Comparison of ENCODE assay signal across 21 cellular contexts in genomic region chr2:231069379-231070054, GRCh38. TPM values are rescaled to one million over a fixed set of nuclear protein-coding genes. Genes with fewer than 3 reads are reported as not detected.
DNase-seq lines count a peak whose midpoint lies in the region; ATAC-seq, FAIRE-seq and TF ChIP-seq lines count a peak whose summit lies in the region.
"Had no signal": no experiment of that assay in that cellular context is flagged by ENCODE, and none has a peak within 500 bp of the region (broad histone marks: within the 10 kb centered on the region; RNA-seq: fewer than 3 reads in every experiment).

No MANE protein-coding gene starts in this region.

- no peak overlapping the region for H3K27ac ChIP-seq in pancreas
- H3K27ac ChIP-seq in uterus, result no peak overlapping the region
- H3K27ac ChIP-seq: breast epithelium, suprapubic skin, VCaP had no signal

- FAIRE-seq in pancreas (lab: Jason Lieb, UNC), result no peak

- DNase-seq in ELR (ENCODE audit: low read depth), result peak; percentile 56
- peak; percentile 19 for DNase-seq in OCI-M1 (lab: John Stamatoyannopoulos, UW)
- DNase-seq in dermis blood vessel endothelial cell, result peak; percentile 57
- no peak for DNase-seq in mucosa of descending colon
- DNase-seq in NCI-H1436 treated with DMSO at 0.1 percent for 48 hours (lab: John Stamatoyannopoulos, UW), result no peak
- no peak for DNase-seq in pancreas
- no peak for DNase-seq in uterus
- DNase-seq: activated CD8-positive, alpha-beta memory T cell treated with anti-CD3 and anti-CD28 coated beads, Interleukin-2, amount 10 ng/mL, durations not matched to agents 7 days and 5 days; effector CD4-positive, alpha-beta T cell; foreskin melanocyte; GOT3; NCI-H2029; NCI-H526 treated with DMSO at 0.1 percent for 48 hours; Peyer's patch; retina; SW 1271 had no signal

- H3K36me3 ChIP-seq in mucosa of descending colon (ENCODE audit: low read depth) (no peaks in the 10 kb centered on the region), pancreas (peaks cover 0 to 38% (median 17%) of the 10 kb centered on the region in 3 donors), uterus (peaks cover 0 to 3% of the 10 kb centered on the region in 2 donors)

- ATAC-seq in mucosa of descending colon (peak; percentile 50), pancreas (no peak)
- ATAC-seq: activated CD8-positive, alpha-beta memory T cell treated with anti-CD3 and anti-CD28 coated beads, Interleukin-2, amount 10 ng/mL, durations not matched to agents 7 days and 5 days had no signal

- H3K4me3 ChIP-seq in mucosa of descending colon, result no peak overlapping the region
- H3K4me3 ChIP-seq in pancreas, result no peak overlapping the region
- no peak overlapping the region for H3K4me3 ChIP-seq in uterus
- H3K4me3 ChIP-seq: BLaER1 treated with 17β-estradiol and CSF1 and Interleukin-3, amounts not matched to agents 10 nM and 100 nM; breast epithelium; Peyer's patch; suprapubic skin had no signal

- H3K9me3 ChIP-seq in mucosa of descending colon (no peaks in the 10 kb centered on the region), pancreas (no peaks in the 10 kb centered on the region), uterus (no peaks in the 10 kb centered on the region)
- H3K9me3 ChIP-seq: BLaER1 treated with 17β-estradiol and CSF1 and Interleukin-3, amounts not matched to agents 10 nM and 100 nM; breast epithelium; Peyer's patch; suprapubic skin had no signal

- no peak for TF ChIP-seq CTCF in mucosa of descending colon (IDR thresholded peaks at IDR 0.05)
- no peak for TF ChIP-seq CTCF in pancreas (IDR thresholded peaks at IDR 0.05)
- TF ChIP-seq CTCF in uterus (IDR thresholded peaks at IDR 0.05), result no peak

- no peaks in the 10 kb centered on the region for H3K4me1 ChIP-seq in mucosa of descending colon (ENCODE audit: low read depth)
- H3K4me1 ChIP-seq in pancreas, result no peaks in the 10 kb centered on the region
- H3K4me1 ChIP-seq in uterus, result no peaks in the 10 kb centered on the region
- H3K4me1 ChIP-seq: breast epithelium, suprapubic skin had no signal

- TF ChIP-seq POLR2A in uterus (IDR thresholded peaks at IDR 0.05), result no peak

- 83 to 88% methylated on average over 1 of the region's 1 CpG for WGBS in pancreas, 2 donors

- intact Hi-C loops in mucosa of descending colon (cut with DNase I, micrococcal nuclease) (no loop called here), pancreas (cut with DNase I) (no loop called here), uterus (cut with DNase I; ENCODE audit: low total_unique reads) (no loop called here)

- H3K27me3 ChIP-seq in pancreas (no peaks in the 10 kb centered on the region), uterus (no peaks in the 10 kb centered on the region)
- H3K27me3 ChIP-seq: BLaER1 treated with 17β-estradiol and CSF1 and Interleukin-3, amounts not matched to agents 10 nM and 100 nM; breast epithelium; Peyer's patch; suprapubic skin had no signal

RNA-seq across cellular contexts. Expression of gene PSMD1, which starts 12.8 kb away (rescaled TPM):
- total RNA-seq in dermis blood vessel endothelial cell (115 and 135 TPM in 2 replicates), mucosa of descending colon (10 to 100 TPM; 68.1 to 90.4 (median 76.6) TPM), pancreas (10 to 100 TPM; 13.4 to 33.4 (median 25.1) TPM), uterus (10 to 100 TPM; 54.4 to 96.6 (median 68.6) TPM)
- 10 to 100 TPM; 20.2 to 35.6 TPM for polyA plus RNA-seq in pancreas

RNA-seq across cellular contexts. Expression of gene C2orf72, which starts 32.2 kb away (rescaled TPM):
- under 0.01 and 1.1 TPM in 2 replicates for total RNA-seq in dermis blood vessel endothelial cell
- 10 to 100 TPM; 13.7 to 67.6 (median 32.6) TPM for total RNA-seq in mucosa of descending colon
- 10 to 100 TPM in 2 of 6 donors, 1 to 10 TPM in 4; 5.3 to 12.5 (median 8.4) TPM for total RNA-seq in pancreas
- polyA plus RNA-seq in pancreas, result 10 to 100 TPM; 16.1 to 31.2 TPM
- under 1 TPM in 1 of 4 donors, not detected in 3; 0.55 TPM for total RNA-seq in uterus

RNA-seq across cellular contexts. Expression of gene HTR2B, which starts 55.3 kb away (rescaled TPM):
- total RNA-seq in dermis blood vessel endothelial cell, result 4.4 and 4.8 TPM in 2 replicates
- 1 to 10 TPM in 1 of 3 donors, under 1 TPM in 2; 0.17 to 4.1 (median 0.22) TPM for total RNA-seq in mucosa of descending colon
- under 1 TPM in 5 of 6 donors, not detected in 1; 0.08 to 0.78 (median 0.19) TPM for total RNA-seq in pancreas
- under 1 TPM; 0.09 to 0.11 TPM for polyA plus RNA-seq in pancreas
- total RNA-seq in uterus, result 1 to 10 TPM; 2.9 to 8.6 (median 4.0) TPM
- total RNA-seq: activated CD8-positive, alpha-beta memory T cell treated with anti-CD3 and anti-CD28 coated beads, Interleukin-2, amount 10 ng/mL, durations not matched to agents 7 days and 5 days; suprapubic skin had no signal
- polyA plus RNA-seq: neural cell had no signal

Comparison
In these comparisons a context has a peak if more than half of its experiments do, and no peak if none do; other contexts are left out.
1. DNase-seq: peak in ELR (single experiment), OCI-M1 (single experiment) and dermis blood vessel endothelial cell (single experiment); none in mucosa of descending colon (0 of 3), NCI-H1436 treated with DMSO at 0.1 percent for 48 hours (single experiment), pancreas (0 of 6) and uterus (0 of 2).